8 cellular contexts compared by ENCODE assay signal in genomic region chr22:41576877-41577276, GRCh38. TPM values are rescaled to one million over a fixed set of nuclear protein-coding genes. Genes with fewer than 3 reads are reported as not detected.
DNase-seq lines count a peak whose midpoint lies in the region; ATAC-seq and TF ChIP-seq lines count a peak whose summit lies in the region.

No MANE protein-coding gene starts in this region.

- H2BK5ac ChIP-seq in mesendoderm (ENCODE audit: low read length): no peak overlapping the region

- no peak overlapping the region for H3K27ac Mint-ChIP-seq in Calu3 (ENCODE audit: unreplicated experiment)

- TSS peak; percentile 55 for BruUV-seq in Calu3 (replicated peaks; lab: Mats Ljungman, UMichigan)

- H3K27me3 Mint-ChIP-seq in Calu3 (ENCODE audit: unreplicated experiment): peaks cover 1% of the 10 kb centered on the region

- H4K5ac ChIP-seq in mesendoderm (ENCODE audit: low read length): no peak overlapping the region

- CTCF ChIA-PET in Calu3 (lab: Charles Lee): interaction anchor here (0.7 to 2.8 kb wide), 5 partner anchors 9 to 33 kb away, joined by 3 to 16 read pairs (median 4); partner anchors contain the start of genes PMM1 and POLR3H

- no peaks in the 10 kb centered on the region for H3K4me1 ChIP-seq in mesendoderm (ENCODE audit: control insufficient read depth, low read depth, low read length)

- DNase-seq in Calu3: peak; percentile 79
- DNase-seq in HFF-Myc (ENCODE audit: extremely low read depth, low read depth): no peak
- peak; percentile 37 for DNase-seq in SKM-1 (lab: John Stamatoyannopoulos, UW; ENCODE audit: unreplicated experiment)
- no peak for DNase-seq in coronary artery (ENCODE audit: low spot score)
- DNase-seq in mesendoderm: peak; percentile 92
- no peak for DNase-seq in lower leg skin (ENCODE audit: low spot score in 2 of 2)
- DNase-seq in NCI-H2081 treated with DMSO at 0.1 percent for 48 hours (lab: John Stamatoyannopoulos, UW): no peak

- no peak overlapping the region for H2BK15ac ChIP-seq in mesendoderm (replicated peaks; ENCODE audit: low read depth)

- H3K4ac ChIP-seq in mesendoderm (ENCODE audit: low read depth, low read length): no peak overlapping the region

- no peaks in the 10 kb centered on the region for H3K4me1 Mint-ChIP-seq in Calu3 (ENCODE audit: low read depth, unreplicated experiment)

- H3K9ac ChIP-seq in mesendoderm (ENCODE audit: low read length): no peak overlapping the region

- H3K23ac ChIP-seq in mesendoderm (ENCODE audit: low read length): no peak overlapping the region

- no peaks in the 10 kb centered on the region for H3K79me2 ChIP-seq in mesendoderm (ENCODE audit: control insufficient read depth, insufficient read depth, low read length)

- no peak for ATAC-seq in HG02885 (IDR thresholded peaks at IDR 0.05; ENCODE audit: poor library complexity, unreplicated experiment)

- no peak overlapping the region for H2AK5ac ChIP-seq in mesendoderm (ENCODE audit: low read length)

- H2BK120ac ChIP-seq in mesendoderm (ENCODE audit: low read depth, low read length): no peak overlapping the region

- H3K4me3 Mint-ChIP-seq in Calu3 (ENCODE audit: low read depth, unreplicated experiment): no peak overlapping the region

- TF ChIP-seq CTCF in Calu3 (IDR thresholded peaks at IDR 0.05; ENCODE audit: unreplicated experiment) (peak; percentile 71), HFF-Myc (IDR thresholded peaks at IDR 0.05; ENCODE audit: low read depth, low read length, missing control alignments) (peak; percentile 77), coronary artery (IDR thresholded peaks at IDR 0.05) (peak; percentile 21), lower leg skin (IDR thresholded peaks at IDR 0.05) (no peak)

- H3K36me3 ChIP-seq in mesendoderm (ENCODE audit: control insufficient read depth, insufficient read depth, low read length): no peaks in the 10 kb centered on the region

- no peaks in the 10 kb centered on the region for H3K79me1 ChIP-seq in mesendoderm (ENCODE audit: low read length)

- H3K36me3 Mint-ChIP-seq in Calu3 (ENCODE audit: insufficient read depth, unreplicated experiment): peaks cover 5% of the 10 kb centered on the region

- H3K4me3 ChIP-seq in HFF-Myc (replicated peaks; ENCODE audit: low read depth, low read length) (no peak overlapping the region), coronary artery (no peak overlapping the region), mesendoderm (ENCODE audit: low read length) (no peak overlapping the region), lower leg skin (ENCODE audit: low read depth, poor library complexity, severe bottlenecking) (no peak overlapping the region)

- no peak for TF ChIP-seq POLR2A in lower leg skin (IDR thresholded peaks at IDR 0.05)

- H3K56ac ChIP-seq in mesendoderm (ENCODE audit: low read length): no peak overlapping the region

- H4K8ac ChIP-seq in mesendoderm (ENCODE audit: low read depth, low read length): no peak overlapping the region

- no peaks in the 10 kb centered on the region for H3K9me3 Mint-ChIP-seq in Calu3 (ENCODE audit: low read depth, unreplicated experiment)

- intact Hi-C loops in Calu3 (cut with micrococcal nuclease; ENCODE audit: unreplicated experiment): loop anchor here (1.0 kb wide), 1 partner anchor 20 kb away; no protein-coding TSS in a partner anchor
- intact Hi-C loops in lower leg skin (cut with DNase I; ENCODE audit: low total_unique reads): no loop called here

- no CpG with 5 or more reads among the region's 9 CpGs for WGBS in mesendoderm (ENCODE audit: extremely low coverage, insufficient coverage, low lambda C conversion rate)
- 73 to 75% methylated on average over 8 to 9 of the region's 9 CpGs for WGBS in lower leg skin, 2 donors

- no peak overlapping the region for H3K18ac ChIP-seq in mesendoderm (ENCODE audit: low read length)

- no peaks in the 10 kb centered on the region for H3K27me3 ChIP-seq in mesendoderm (ENCODE audit: insufficient read depth, low read length, poor library complexity)

- H3K27ac ChIP-seq in coronary artery (peak overlapping the region; percentile 6 to 90), mesendoderm (ENCODE audit: low read depth, low read length) (no peak overlapping the region)

- no peak overlapping the region for H3K4me2 ChIP-seq in mesendoderm (ENCODE audit: low read length)

RNA-seq across cellular contexts. Expression of gene PMM1, which starts 12.8 kb away (rescaled TPM):
- total RNA-seq in Calu3 (2022): 18.0 and 20.6 TPM in 2 replicates
- polyA plus RNA-seq in mesendoderm (2013, experiment 1 of 2): 6.4 TPM
- 6.6 TPM for polyA plus RNA-seq in mesendoderm (2013, experiment 2 of 2)
- 10 to 100 TPM; 44.0 to 60.4 (median 50.1) TPM for total RNA-seq in lower leg skin

RNA-seq across cellular contexts. Expression of gene CSDC2, which starts 16.1 kb away (rescaled TPM):
- total RNA-seq in Calu3 (2022): not detected in 2 replicates
- 2.6 TPM for polyA plus RNA-seq in mesendoderm (2013, experiment 1 of 2)
- 2.4 TPM for polyA plus RNA-seq in mesendoderm (2013, experiment 2 of 2)
- 1 to 10 TPM in 2 of 4 donors, under 1 TPM in 2; 0.63 to 3.0 (median 1.0) TPM for total RNA-seq in lower leg skin

RNA-seq across cellular contexts. Expression of gene POLR3H, which starts 32.6 kb away (rescaled TPM):
- total RNA-seq in Calu3 (2022) (49.7 and 53.8 TPM in 2 replicates), lower leg skin (10 to 100 TPM in 3 of 4 donors, 1 to 10 TPM in 1; 8.7 to 19.7 (median 16.4) TPM)
- 25.5 TPM for polyA plus RNA-seq in mesendoderm (2013, experiment 1 of 2)
- polyA plus RNA-seq in mesendoderm (2013, experiment 2 of 2): 24.3 TPM

RNA-seq across cellular contexts. Expression of gene DESI1, which starts 44.0 kb away (rescaled TPM):
- total RNA-seq in Calu3 (2022) (63.7 and 64.5 TPM in 2 replicates), lower leg skin (10 to 100 TPM; 16.1 to 37.8 (median 23.0) TPM)
- polyA plus RNA-seq in mesendoderm (2013, experiment 1 of 2): 31.4 TPM
- polyA plus RNA-seq in mesendoderm (2013, experiment 2 of 2): 32.2 TPM

RNA-seq across cellular contexts. Expression of gene XRCC6, which starts 44.2 kb away (rescaled TPM):
- total RNA-seq in Calu3 (2022) (369 and 401 TPM in 2 replicates), lower leg skin (100 to 1,000 TPM; 150 to 204 (median 161) TPM)
- 435 TPM for polyA plus RNA-seq in mesendoderm (2013, experiment 1 of 2)
- polyA plus RNA-seq in mesendoderm (2013, experiment 2 of 2): 429 TPM

Comparison
In these comparisons a context has a peak if more than half of its experiments do, and no peak if none do; other contexts are left out.
1. DNase-seq: peak in Calu3 (single experiment), SKM-1 (single experiment) and mesendoderm (single experiment); none in HFF-Myc (single experiment), coronary artery (single experiment), lower leg skin (0 of 2) and NCI-H2081 treated with DMSO at 0.1 percent for 48 hours (single experiment).
2. CTCF ChIP-seq: peak in Calu3 (single experiment), HFF-Myc (single experiment) and coronary artery (single experiment); none in lower leg skin (0 of 3).